Comparison of ENCODE assay signal across 8 cellular contexts in genomic region chr7:132656846-132657776, GRCh38.
DNase-seq lines count a peak whose midpoint lies in the region; ATAC-seq and TF ChIP-seq lines count a peak whose summit lies in the region.

No MANE protein-coding gene starts in this region.

- peak overlapping the region; percentile 12 for H3K27ac Mint-ChIP-seq in activated naive CD8-positive, alpha-beta T cell treated with anti-CD3 and anti-CD28 coated beads, Interleukin-2, amount 50 U/mL, for 24 hours
- H3K27ac Mint-ChIP-seq in nephron progenitor cell: no peak overlapping the region

- no peak overlapping the region for H3K4me3 Mint-ChIP-seq in activated naive CD8-positive, alpha-beta T cell treated with anti-CD3 and anti-CD28 coated beads, Interleukin-2, amount 50 U/mL, for 24 hours
- no peak overlapping the region for H3K4me3 Mint-ChIP-seq in nephron progenitor cell

- TF ChIP-seq CTCF in nephron progenitor cell (IDR thresholded peaks at IDR 0.05): peak; percentile 43

- peaks cover 41% of the 10 kb centered on the region for H3K4me1 Mint-ChIP-seq in activated naive CD8-positive, alpha-beta T cell treated with anti-CD3 and anti-CD28 coated beads, Interleukin-2, amount 50 U/mL, for 24 hours
- peaks cover 15% of the 10 kb centered on the region for H3K4me1 Mint-ChIP-seq in nephron progenitor cell

- no peaks in the 10 kb centered on the region for H3K36me3 Mint-ChIP-seq in activated naive CD8-positive, alpha-beta T cell treated with anti-CD3 and anti-CD28 coated beads, Interleukin-2, amount 50 U/mL, for 24 hours (ENCODE audit: low read depth)
- H3K36me3 Mint-ChIP-seq in nephron progenitor cell (ENCODE audit: low read depth): no peaks in the 10 kb centered on the region

- intact Hi-C loops in left colon (cut with DNase I, micrococcal nuclease): no loop called here

- in situ Hi-C loops in KBM-7 (cut with MboI; ENCODE audit: low pct_unique_long_range_greater_than_20kb, low sequenced_read_pairs): no loop called here

- H3K9me3 Mint-ChIP-seq in activated naive CD8-positive, alpha-beta T cell treated with anti-CD3 and anti-CD28 coated beads, Interleukin-2, amount 50 U/mL, for 24 hours: peaks cover 3% of the 10 kb centered on the region
- H3K9me3 Mint-ChIP-seq in nephron progenitor cell: peaks cover 4% of the 10 kb centered on the region

- H3K27me3 Mint-ChIP-seq in activated naive CD8-positive, alpha-beta T cell treated with anti-CD3 and anti-CD28 coated beads, Interleukin-2, amount 50 U/mL, for 24 hours: no peaks in the 10 kb centered on the region
- H3K27me3 Mint-ChIP-seq in nephron progenitor cell (ENCODE audit: low read depth, poor library complexity): peaks cover 23% of the 10 kb centered on the region

- DNase-seq in NCI-H1105 treated with DMSO at 0.1 percent for 48 hours (lab: John Stamatoyannopoulos, UW) (peak; percentile 16), NCI-H1105 (lab: John Stamatoyannopoulos, UW) (no peak), KBM-7 (peak; percentile 62), nephron progenitor cell (no peak), NK-92 (lab: John Stamatoyannopoulos, UW; ENCODE audit: unreplicated experiment) (no peak), midbrain (lab: John Stamatoyannopoulos, UW) (no peak), left colon (no peak)
- no peak for DNase-seq in activated naive CD8-positive, alpha-beta T cell treated with anti-CD3 and anti-CD28 coated beads, Interleukin-2, amount 50 U/mL, for 24 hours

- ATAC-seq in activated naive CD8-positive, alpha-beta T cell treated with anti-CD3 and anti-CD28 coated beads, Interleukin-2, amount 50 U/mL, for 24 hours: no peak
- ATAC-seq in left colon: no peak

Comparison
In these comparisons a context has a peak if more than half of its experiments do, and no peak if none do; other contexts are left out.
1. DNase-seq: peak in NCI-H1105 treated with DMSO at 0.1 percent for 48 hours (single experiment) and KBM-7 (single experiment); none in NCI-H1105 (single experiment), activated naive CD8-positive, alpha-beta T cell treated with anti-CD3 and anti-CD28 coated beads, Interleukin-2, amount 50 U/mL, for 24 hours (single experiment), nephron progenitor cell (single experiment), NK-92 (single experiment), midbrain (single experiment) and left colon (0 of 2).